In the genomic region with DNA sequence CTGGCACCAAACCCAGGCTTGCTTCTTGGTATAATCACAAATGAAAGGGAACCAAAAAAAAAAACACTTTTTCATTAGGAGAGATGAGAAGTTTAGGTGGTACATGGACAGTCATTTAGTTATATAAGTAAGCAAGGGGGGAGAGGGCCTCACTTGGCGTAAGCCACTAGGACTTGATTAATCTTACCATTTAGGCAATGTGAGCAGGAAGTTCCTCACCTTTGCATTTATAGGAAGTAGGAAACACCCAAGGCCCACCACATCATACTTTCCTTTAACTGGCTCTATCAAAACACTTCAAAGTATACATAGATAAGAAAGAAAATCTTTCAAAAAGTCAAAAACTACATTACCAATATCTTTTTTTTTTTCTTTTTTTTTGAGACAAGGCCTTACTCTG, we compare ENCODE assay signal across 14 cellular contexts. TPM values are rescaled to one million over a fixed set of nuclear protein-coding genes. Genes with fewer than 3 reads are reported as not detected.
A peak's percentile ranks its signal among the peaks of the same experiment; 100 is the strongest.
DNase-seq lines count a peak whose midpoint lies in the region; ATAC-seq and TF ChIP-seq lines count a peak whose summit lies in the region.
"Had no signal": no experiment of that assay in that cellular context is flagged by ENCODE, and none has a peak within 500 bp of the region (broad histone marks: within the 10 kb centered on the region; RNA-seq: fewer than 3 reads in every experiment).

No MANE protein-coding gene starts in this region.

- DNase-seq in activated CD4-positive, alpha-beta T cell treated with anti-CD3 and anti-CD28 coated beads for 36 hours, result peak; percentile 56
- no peak for DNase-seq in activated CD4-positive, alpha-beta T cell treated with anti-CD3 and anti-CD28 coated beads for 1 hour
- peak; percentile 43 for DNase-seq in activated CD4-positive, alpha-beta T cell treated with anti-CD3 and anti-CD28 coated beads for 48 hours
- DNase-seq in activated naive CD8-positive, alpha-beta T cell treated with anti-CD3 and anti-CD28 coated beads for 36 hours, result peak; percentile 39
- DNase-seq in stimulated activated effector memory CD8-positive, alpha-beta T cell treated with anti-CD3 and anti-CD28 coated beads, Interleukin-12 subunit alpha, Interleukin-12 subunit beta, amount 100 ng/mL, for 72 hours (ENCODE audit: low spot score in 2 of 2), result no peak
- DNase-seq in HEK293T (ENCODE audit: extremely low spot score) (no peak), globus pallidus (ENCODE audit: low spot score) (no peak), mesenteric fat pad (ENCODE audit: low spot score) (no peak)
- DNase-seq: aorta, colonic mucosa, MM.1S, T-helper 9 cell had no signal

- peak overlapping the region; percentile 92 for H3K27ac Mint-ChIP-seq in activated CD4-positive, alpha-beta T cell treated with anti-CD3 and anti-CD28 coated beads for 36 hours
- peak overlapping the region; percentile 95 for H3K27ac Mint-ChIP-seq in activated naive CD8-positive, alpha-beta T cell treated with anti-CD3 and anti-CD28 coated beads for 36 hours
- peak overlapping the region; percentile 88 for H3K27ac Mint-ChIP-seq in stimulated activated effector memory CD8-positive, alpha-beta T cell treated with anti-CD3 and anti-CD28 coated beads, Interleukin-12 subunit alpha, Interleukin-12 subunit beta, amount 100 ng/mL, for 72 hours
- H3K27ac Mint-ChIP-seq: mesothelial cell of epicardium had no signal

- peaks cover 9% of the 10 kb centered on the region for H3K36me3 Mint-ChIP-seq in activated CD4-positive, alpha-beta T cell treated with anti-CD3 and anti-CD28 coated beads for 36 hours (ENCODE audit: low read depth)
- peaks cover 20% of the 10 kb centered on the region for H3K36me3 Mint-ChIP-seq in activated naive CD8-positive, alpha-beta T cell treated with anti-CD3 and anti-CD28 coated beads for 36 hours
- no peaks in the 10 kb centered on the region for H3K36me3 Mint-ChIP-seq in stimulated activated effector memory CD8-positive, alpha-beta T cell treated with anti-CD3 and anti-CD28 coated beads, Interleukin-12 subunit alpha, Interleukin-12 subunit beta, amount 100 ng/mL, for 72 hours

- peaks cover 8% of the 10 kb centered on the region for H3K9me3 Mint-ChIP-seq in activated CD4-positive, alpha-beta T cell treated with anti-CD3 and anti-CD28 coated beads for 36 hours (ENCODE audit: low read depth)
- peaks cover 16% of the 10 kb centered on the region for H3K9me3 Mint-ChIP-seq in activated naive CD8-positive, alpha-beta T cell treated with anti-CD3 and anti-CD28 coated beads for 36 hours
- peaks cover 3% of the 10 kb centered on the region for H3K9me3 Mint-ChIP-seq in stimulated activated effector memory CD8-positive, alpha-beta T cell treated with anti-CD3 and anti-CD28 coated beads, Interleukin-12 subunit alpha, Interleukin-12 subunit beta, amount 100 ng/mL, for 72 hours

- CTCF ChIA-PET in activated CD4-positive, alpha-beta T cell treated with anti-CD3 and anti-CD28 coated beads for 36 hours (lab: Charles Lee), result no interaction called here
- CTCF ChIA-PET in HEK293T (lab: Yijun Ruan, JAX), result interaction anchor here (0.6 to 1.2 kb wide), 2 partner anchors 26 to 46 kb away, joined by 3 to 6 read pairs; partner anchors contain the start of gene DGLUCY

- intact Hi-C loops in activated CD4-positive, alpha-beta T cell treated with anti-CD3 and anti-CD28 coated beads for 36 hours (cut with DNase I, micrococcal nuclease), result loop anchor here in 1 of 2 experiments (10.0 kb wide), 2 partner anchors 798 to 1452 kb away; partner anchors contain the start of gene TC2N

- peaks cover 59% of the 10 kb centered on the region for H3K4me1 Mint-ChIP-seq in activated CD4-positive, alpha-beta T cell treated with anti-CD3 and anti-CD28 coated beads for 36 hours
- peaks cover 61% of the 10 kb centered on the region for H3K4me1 Mint-ChIP-seq in activated naive CD8-positive, alpha-beta T cell treated with anti-CD3 and anti-CD28 coated beads for 36 hours
- H3K4me1 Mint-ChIP-seq in stimulated activated effector memory CD8-positive, alpha-beta T cell treated with anti-CD3 and anti-CD28 coated beads, Interleukin-12 subunit alpha, Interleukin-12 subunit beta, amount 100 ng/mL, for 72 hours, result peaks cover 63% of the 10 kb centered on the region
- H3K4me1 Mint-ChIP-seq: mesothelial cell of epicardium had no signal

- POLR2A ChIA-PET in activated CD4-positive, alpha-beta T cell treated with anti-CD3 and anti-CD28 coated beads for 36 hours (lab: Charles Lee), result no interaction called here
- POLR2A ChIA-PET in HEK293T (lab: Yijun Ruan, JAX), result no interaction called here

- H3K27me3 Mint-ChIP-seq in activated CD4-positive, alpha-beta T cell treated with anti-CD3 and anti-CD28 coated beads for 36 hours, result no peaks in the 10 kb centered on the region
- no peaks in the 10 kb centered on the region for H3K27me3 Mint-ChIP-seq in activated naive CD8-positive, alpha-beta T cell treated with anti-CD3 and anti-CD28 coated beads for 36 hours

- peak; percentile 32 for ATAC-seq in activated CD4-positive, alpha-beta T cell treated with anti-CD3 and anti-CD28 coated beads for 36 hours
- ATAC-seq in stimulated activated effector memory CD8-positive, alpha-beta T cell treated with anti-CD3 and anti-CD28 coated beads, Interleukin-12 subunit alpha, Interleukin-12 subunit beta, amount 100 ng/mL, for 72 hours, result peak; percentile 42
- ATAC-seq: GM12878 had no signal

- H3K4me3 Mint-ChIP-seq in activated CD4-positive, alpha-beta T cell treated with anti-CD3 and anti-CD28 coated beads for 36 hours, result no peak overlapping the region
- peak overlapping the region; percentile 41 for H3K4me3 Mint-ChIP-seq in activated naive CD8-positive, alpha-beta T cell treated with anti-CD3 and anti-CD28 coated beads for 36 hours
- peak overlapping the region; percentile 39 for H3K4me3 Mint-ChIP-seq in stimulated activated effector memory CD8-positive, alpha-beta T cell treated with anti-CD3 and anti-CD28 coated beads, Interleukin-12 subunit alpha, Interleukin-12 subunit beta, amount 100 ng/mL, for 72 hours
- H3K4me3 Mint-ChIP-seq: mesothelial cell of epicardium had no signal

TF ChIP-seq in HEK293T, 16 proteins besides CTCF, POLR2A, EP300 and RAD21:
- TF ChIP-seq LEF1 (IDR thresholded peaks at IDR 0.05; ENCODE audit: borderline replicate concordance) (no peak), TARDBP (IDR thresholded peaks at IDR 0.05) (no peak), FOXM1 (IDR thresholded peaks at IDR 0.05; ENCODE audit: borderline replicate concordance) (no peak)
TF ChIP-seq in HEK293T: peak in this region for 0.

RNA-seq across cellular contexts. Expression of gene RPS6KA5, which starts 6.7 kb away (rescaled TPM):
- total RNA-seq in activated CD4-positive, alpha-beta T cell treated with anti-CD3 and anti-CD28 coated beads for 36 hours, result 10 to 100 TPM; 11.9 to 13.8 TPM
- total RNA-seq in activated naive CD8-positive, alpha-beta T cell treated with anti-CD3 and anti-CD28 coated beads for 36 hours, result 10 to 100 TPM; 10.1 to 13.1 TPM
- total RNA-seq in mesenteric fat pad, result 3.2 TPM

RNA-seq across cellular contexts. Expression of gene DGLUCY, which starts 46.7 kb away (rescaled TPM):
- 10 to 100 TPM; 46.3 to 55.2 TPM for total RNA-seq in activated CD4-positive, alpha-beta T cell treated with anti-CD3 and anti-CD28 coated beads for 36 hours
- 10 to 100 TPM; 31.9 to 36.1 TPM for total RNA-seq in activated naive CD8-positive, alpha-beta T cell treated with anti-CD3 and anti-CD28 coated beads for 36 hours
- 41.1 TPM for total RNA-seq in mesenteric fat pad

Comparison
In these comparisons a context has a peak if more than half of its experiments do, and no peak if none do; other contexts are left out.
1. DNase-seq: peak in activated CD4-positive, alpha-beta T cell treated with anti-CD3 and anti-CD28 coated beads for 36 hours (single experiment), activated CD4-positive, alpha-beta T cell treated with anti-CD3 and anti-CD28 coated beads for 48 hours (single experiment) and activated naive CD8-positive, alpha-beta T cell treated with anti-CD3 and anti-CD28 coated beads for 36 hours (single experiment); none in activated CD4-positive, alpha-beta T cell treated with anti-CD3 and anti-CD28 coated beads for 1 hour (single experiment), stimulated activated effector memory CD8-positive, alpha-beta T cell treated with anti-CD3 and anti-CD28 coated beads, Interleukin-12 subunit alpha, Interleukin-12 subunit beta, amount 100 ng/mL, for 72 hours (0 of 2), HEK293T (single experiment), globus pallidus (single experiment) and mesenteric fat pad (single experiment).
2. Peak in every context shown above with its lines, with median percentiles within 50 percentile points of each other: H3K27ac Mint-ChIP-seq.